Comparison of ENCODE assay signal across 8 cellular contexts in the genomic region with DNA sequence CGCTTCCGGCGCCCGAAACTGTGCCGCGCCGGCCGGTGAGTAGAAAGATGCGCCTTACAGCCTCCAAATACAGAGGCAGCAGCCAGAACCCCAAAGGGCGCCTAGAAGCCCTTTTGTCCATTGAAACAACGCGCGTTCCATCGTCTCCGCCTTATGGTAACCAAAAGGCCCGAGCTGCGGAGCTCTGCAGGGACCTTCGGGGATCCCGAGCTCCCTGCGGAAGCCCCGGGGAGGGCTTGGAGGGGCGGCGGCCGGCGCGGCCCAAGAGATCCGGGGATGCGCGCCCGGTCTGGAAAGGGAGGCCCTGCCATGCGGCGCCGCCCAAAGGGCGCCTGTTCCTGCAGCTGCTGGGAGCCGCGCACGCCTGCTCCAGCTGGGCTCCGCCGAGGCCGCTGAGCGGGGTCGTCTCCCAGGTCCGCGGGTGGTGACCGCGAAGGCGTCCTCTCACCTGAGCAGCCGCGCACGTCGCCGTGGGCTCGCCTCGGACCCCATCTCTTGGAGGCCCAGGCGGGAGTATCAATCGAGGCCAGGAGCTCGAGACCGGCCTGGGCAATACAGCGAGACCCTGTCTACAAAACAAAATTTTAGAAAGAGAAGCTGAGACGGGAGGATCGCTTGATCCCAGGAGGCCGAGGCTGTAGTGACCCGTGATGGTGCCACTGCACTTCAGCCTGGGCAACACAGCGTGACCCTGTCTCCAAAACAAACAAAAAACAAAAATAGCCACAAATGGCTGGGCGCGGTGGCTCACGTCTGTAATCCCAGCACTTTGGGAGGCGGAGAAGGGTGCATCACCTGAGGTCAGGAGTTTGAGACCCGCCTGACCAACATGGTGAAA. TPM values are rescaled to one million over a fixed set of nuclear protein-coding genes. Genes with fewer than 3 reads are reported as not detected.
DNase-seq lines count a peak whose midpoint lies in the region; ATAC-seq and TF ChIP-seq lines count a peak whose summit lies in the region.

No MANE protein-coding gene starts in this region.

- H3K4me3 Mint-ChIP-seq in endodermal cell: peak overlapping the region; percentile 78

- POLR2A ChIA-PET in AG04450 (lab: Yijun Ruan, JAX): interaction anchor here (0.7 to 1.9 kb wide), 7 partner anchors 9 to 821 kb away, joined by 4 to 20 read pairs (median 9); partner anchors contain the start of gene C16orf95

- ATAC-seq in GM18511 (IDR thresholded peaks at IDR 0.05; ENCODE audit: unreplicated experiment) (peak; percentile 7), HG03060 (IDR thresholded peaks at IDR 0.05; ENCODE audit: low read depth, unreplicated experiment) (peak; percentile 1), aorta (ENCODE audit: low FRiP score) (peak; percentile 62)

- H3K9me3 ChIP-seq in AG04450 (ENCODE audit: control insufficient read depth, insufficient read depth, low read length) (no peaks in the 10 kb centered on the region), endodermal cell (ENCODE audit: control insufficient read depth, low read length) (no peaks in the 10 kb centered on the region), muscle layer of colon (ENCODE audit: low read length) (no peaks in the 10 kb centered on the region), aorta (ENCODE audit: control insufficient read depth, low read length) (no peaks in the 10 kb centered on the region)

- DNase-seq in AG04450 (ENCODE audit: low read depth, low spot score) (no peak), RKO (ENCODE audit: low spot score) (peak; percentile 47), endodermal cell (no peak), aorta (peak; percentile 71 to 86), DMS79 (lab: John Stamatoyannopoulos, UW) (no peak)

- CTCF ChIA-PET in AG04450 (lab: Charles Lee): interaction anchor here (0.6 to 0.8 kb wide), 2 partner anchors 251 to 403 kb away, joined by 5 to 11 read pairs; no protein-coding TSS in a partner anchor

- H3K36me3 ChIP-seq in endodermal cell (ENCODE audit: control insufficient read depth, insufficient read depth, low read length) (no peaks in the 10 kb centered on the region), muscle layer of colon (ENCODE audit: insufficient read depth, low read length) (no peaks in the 10 kb centered on the region), aorta (ENCODE audit: control insufficient read depth in 1 of 2, insufficient read depth in 2 of 2, low read length in 1 of 2) (no peaks in the 10 kb centered on the region)

- H3K27me3 ChIP-seq in AG04450 (ENCODE audit: control insufficient read depth, insufficient read depth, low read length): no peaks in the 10 kb centered on the region
- no peaks in the 10 kb centered on the region for H3K27me3 ChIP-seq in endodermal cell (ENCODE audit: control insufficient read depth, insufficient read depth, low read length, poor library complexity, severe bottlenecking)
- no peaks in the 10 kb centered on the region for H3K27me3 ChIP-seq in muscle layer of colon (ENCODE audit: control insufficient read depth in 1 of 2, insufficient read depth in 2 of 2, low read length in 2 of 2)
- H3K27me3 ChIP-seq in aorta (ENCODE audit: control insufficient read depth in 1 of 2, insufficient read depth in 2 of 2, low read length in 1 of 2): no peaks in the 10 kb centered on the region

- H3K27me3 Mint-ChIP-seq in endodermal cell (ENCODE audit: insufficient read depth): no peaks in the 10 kb centered on the region

- WGBS in endodermal cell (ENCODE audit: insufficient coverage in 1 of 2, insufficient read length in 1 of 2), 2 experiments: 12 to 15% methylated on average over 27 to 69 of the region's 69 CpGs
- WGBS in aorta, 2 donors: 8 to 9% methylated on average over 66 to 69 of the region's 69 CpGs

- intact Hi-C loops in aorta (cut with DNase I): loop anchor here (5.0 to 10.0 kb wide), 4 partner anchors 67 to 827 kb away; partner anchors contain the start of genes C16orf95 (in 2 of the 2), FOXC2 (in 1 of the 2) and MTHFSD (in 1 of the 2)

- peaks cover 22% of the 10 kb centered on the region for H3K4me1 Mint-ChIP-seq in endodermal cell

- H3K27ac Mint-ChIP-seq in endodermal cell: peak overlapping the region; percentile 80

- H3K27ac ChIP-seq in AG04450 (ENCODE audit: low read depth, low read length) (peak overlapping the region; percentile 85), endodermal cell (ENCODE audit: low read depth, low read length) (peak overlapping the region; percentile 84), muscle layer of colon (ENCODE audit: low read depth, low read length) (peak overlapping the region; percentile 92), aorta (ENCODE audit: low read depth in 1 of 2, low read length in 2 of 2) (peak overlapping the region; percentile 46 to 85)

- peaks cover 9% of the 10 kb centered on the region for H3K36me3 Mint-ChIP-seq in endodermal cell (ENCODE audit: low read depth)

- TF ChIP-seq CTCF in AG04450 (IDR thresholded peaks at IDR 0.05; ENCODE audit: low read depth, low read length): no peak
- TF ChIP-seq CTCF in endodermal cell (conservative IDR thresholded peaks at IDR 0.05): no peak

- H3K9me3 Mint-ChIP-seq in endodermal cell: peaks cover 2% of the 10 kb centered on the region

- H3K9ac ChIP-seq in endodermal cell (ENCODE audit: extremely low read depth, low read length, poor library complexity, severe bottlenecking) (peak overlapping the region; percentile 64), muscle layer of colon (ENCODE audit: low read length) (peak overlapping the region; percentile 27)

- H3K4me1 ChIP-seq in endodermal cell (ENCODE audit: control insufficient read depth, insufficient read depth, low read length) (no peaks in the 10 kb centered on the region), muscle layer of colon (ENCODE audit: insufficient read depth, low read length) (peaks cover 46% of the 10 kb centered on the region), aorta (ENCODE audit: control insufficient read depth in 1 of 2, insufficient read depth in 2 of 2, low read length in 2 of 2) (peaks cover 0 to 6% of the 10 kb centered on the region in 2 donors)

- H3K4me3 ChIP-seq in AG04450 (ENCODE audit: low read depth, low read length): peak overlapping the region; percentile 67
- H3K4me3 ChIP-seq in endodermal cell (ENCODE audit: low read length): peak overlapping the region; percentile 82
- H3K4me3 ChIP-seq in muscle layer of colon (ENCODE audit: low read depth in 1 of 2, low read length in 2 of 2): peak overlapping the region; percentile 52 to 80
- peak overlapping the region; percentile 76 to 80 for H3K4me3 ChIP-seq in aorta (ENCODE audit: low read length in 2 of 2)

RNA-seq across cellular contexts. Expression of gene FBXO31, which starts 0.8 kb away (rescaled TPM):
- polyA plus RNA-seq in AG04450 (2011; rRNA removed): 16.3 and 18.2 TPM in 2 replicates
- 25.3 and 36.4 TPM in 2 replicates for polyA minus RNA-seq in AG04450 (2011; rRNA and poly(A)+ RNA removed)
- total RNA-seq in endodermal cell: 10 to 100 TPM; 18.6 to 22.1 TPM
- polyA plus RNA-seq in endodermal cell (2013, experiment 1 of 2): 13.4 TPM
- polyA plus RNA-seq in endodermal cell (2013, experiment 2 of 2): 9.5 TPM
- total RNA-seq in aorta: 10 to 100 TPM; 53.2 to 57.9 TPM
- 10 to 100 TPM in 1 of 2 donors, 1 to 10 TPM in 1; 6.0 to 28.9 TPM for polyA plus RNA-seq in aorta

RNA-seq across cellular contexts. Expression of gene MAP1LC3B, which starts 7.8 kb away (rescaled TPM):
- polyA plus RNA-seq in AG04450 (2011; rRNA removed) (70.1 and 77.9 TPM in 2 replicates), aorta (10 to 100 TPM; 60.6 to 61.7 TPM)
- 24.0 and 33.4 TPM in 2 replicates for polyA minus RNA-seq in AG04450 (2011; rRNA and poly(A)+ RNA removed)
- total RNA-seq in endodermal cell (10 to 100 TPM; 56.4 to 62.4 TPM), aorta (10 to 100 TPM; 57.0 to 60.8 TPM)
- 67.5 TPM for polyA plus RNA-seq in endodermal cell (2013, experiment 1 of 2)
- 73.4 TPM for polyA plus RNA-seq in endodermal cell (2013, experiment 2 of 2)

Comparison
In these comparisons a context has a peak if more than half of its experiments do, and no peak if none do; other contexts are left out.
1. DNase-seq: peak in RKO (single experiment) and aorta (2 of 2); none in AG04450 (single experiment), endodermal cell (single experiment) and DMS79 (single experiment).
2. ATAC-seq: peak in every context shown above with its lines; median percentile 62 in aorta; 7 in GM18511; 1 in HG03060.
3. Peak in every context shown above with its lines, with median percentiles within 50 percentile points of each other: H3K27ac ChIP-seq and H3K4me3 ChIP-seq.